Comparison of ENCODE assay signal across 23 cellular contexts in genomic region chr10:3709456-3709855, GRCh38.
DNase-seq lines count a peak whose midpoint lies in the region; ATAC-seq and TF ChIP-seq lines count a peak whose summit lies in the region.
"Had no signal": no experiment of that assay in that cellular context is flagged by ENCODE, and none has a peak within 500 bp of the region (broad histone marks: within the 10 kb centered on the region; RNA-seq: fewer than 3 reads in every experiment).

No MANE protein-coding gene starts in this region.

- peaks cover 17% of the 10 kb centered on the region for H3K9me3 Mint-ChIP-seq in progenitor cell of endocrine pancreas (ENCODE audit: low read depth)

- no peak overlapping the region for H3K9ac ChIP-seq in BLaER1
- H3K9ac ChIP-seq: BLaER1 treated with 17β-estradiol and CSF1 and Interleukin-3, amounts not matched to agents 10 nM and 100 nM had no signal

- peaks cover 31% of the 10 kb centered on the region for H3K4me1 ChIP-seq in BLaER1
- H3K4me1 ChIP-seq: BE2C had no signal

- ATAC-seq in omental fat pad (ENCODE audit: low FRiP score), result peak; percentile 28
- ATAC-seq: CD8-positive, alpha-beta T cell; GM12878 had no signal

- H3K27me3 Mint-ChIP-seq in progenitor cell of endocrine pancreas, result peaks cover 4% of the 10 kb centered on the region
- H3K27me3 Mint-ChIP-seq: CD4-positive, alpha-beta T cell had no signal

- no peak for TF ChIP-seq CTCF in fibroblast of the aortic adventitia (IDR thresholded peaks at IDR 0.05; ENCODE audit: insufficient read depth, low read length)
- TF ChIP-seq CTCF in omental fat pad (IDR thresholded peaks at IDR 0.05), result no peak
- TF ChIP-seq CTCF in progenitor cell of endocrine pancreas (IDR thresholded peaks at IDR 0.05; ENCODE audit: unreplicated experiment), result no peak

- peak overlapping the region; percentile 12 for H3K4me2 ChIP-seq in BLaER1

- H3K4me1 Mint-ChIP-seq in progenitor cell of endocrine pancreas (ENCODE audit: low read depth), result peaks cover 17% of the 10 kb centered on the region

- no peaks in the 10 kb centered on the region for H3K36me3 Mint-ChIP-seq in progenitor cell of endocrine pancreas (ENCODE audit: insufficient read depth)
- H3K36me3 Mint-ChIP-seq: CD8-positive, alpha-beta T cell had no signal

- peak overlapping the region; percentile 87 for H3K27ac Mint-ChIP-seq in progenitor cell of endocrine pancreas
- H3K27ac Mint-ChIP-seq: CD4-positive, alpha-beta T cell; CD8-positive, alpha-beta T cell had no signal

- no peaks in the 10 kb centered on the region for H3K27me3 ChIP-seq in BLaER1
- H3K27me3 ChIP-seq: BE2C; BLaER1 treated with 17β-estradiol and CSF1 and Interleukin-3, amounts not matched to agents 10 nM and 100 nM had no signal

- no peaks in the 10 kb centered on the region for H4K20me1 ChIP-seq in BLaER1
- H4K20me1 ChIP-seq: BLaER1 treated with 17β-estradiol and CSF1 and Interleukin-3, amounts not matched to agents 10 nM and 100 nM had no signal

- DNase-seq in fibroblast of the aortic adventitia (ENCODE audit: low read depth) (peak; percentile 15), omental fat pad (ENCODE audit: low spot score) (no peak), progenitor cell of endocrine pancreas (ENCODE audit: low spot score, unreplicated experiment) (no peak), HPDE6-E6E7 (ENCODE audit: extremely low spot score) (no peak), DMS153 (lab: John Stamatoyannopoulos, UW) (no peak), superior temporal gyrus (ENCODE audit: extremely low spot score) (no peak), SHP77 treated with DMSO at 0.1 percent for 48 hours (lab: John Stamatoyannopoulos, UW) (no peak)
- DNase-seq: 8988T; ACHN; Caco-2; Calu3; CD4-positive, alpha-beta T cell; CD8-positive, alpha-beta T cell; DMS53; DMS79; DND-41; EL; GDM1 had no signal

- H3K4me3 ChIP-seq in BLaER1, result no peak overlapping the region
- no peak overlapping the region for H3K4me3 ChIP-seq in fibroblast of the aortic adventitia (ENCODE audit: low read depth, low read length)
- H3K4me3 ChIP-seq: BLaER1 treated with 17β-estradiol and CSF1 and Interleukin-3, amounts not matched to agents 10 nM and 100 nM; GM12878 had no signal

- no peak overlapping the region for H3K27ac ChIP-seq in BLaER1
- H3K27ac ChIP-seq: BLaER1 treated with 17β-estradiol and CSF1 and Interleukin-3, amounts not matched to agents 10 nM and 100 nM; C4-2B had no signal

- peaks cover 29% of the 10 kb centered on the region for H3K9me3 ChIP-seq in BLaER1
- H3K9me3 ChIP-seq: BE2C had no signal

- H3K4me3 Mint-ChIP-seq in progenitor cell of endocrine pancreas (ENCODE audit: low read depth), result no peak overlapping the region
- H3K4me3 Mint-ChIP-seq: CD4-positive, alpha-beta T cell; CD8-positive, alpha-beta T cell had no signal

- no peaks in the 10 kb centered on the region for H3K36me3 ChIP-seq in BLaER1
- H3K36me3 ChIP-seq: BE2C had no signal
